In genomic region chr14:96858643-96859042, GRCh38 we compare ENCODE assay signal across 27 cellular contexts.
"Had no signal": no experiment of that assay in that cellular context is flagged by ENCODE, and none has a peak within 500 bp of the region (broad histone marks: within the 10 kb centered on the region; RNA-seq: fewer than 3 reads in every experiment).

No MANE protein-coding gene starts in this region.

- H3K4me1 Mint-ChIP-seq: immature natural killer cell had no signal

- H3K79me2 ChIP-seq: hepatocyte had no signal

- H2AFZ ChIP-seq: hepatocyte had no signal

- H3K36me3 ChIP-seq: colonic mucosa, gastrocnemius medialis, left ventricle myocardium inferior had no signal

- H3K4me3 ChIP-seq: colonic mucosa, esophagus squamous epithelium, gastrocnemius medialis, heart left ventricle, hepatocyte, left ventricle myocardium inferior, lower lobe of right lung, mucosa of descending colon had no signal

- H3K4me2 ChIP-seq: hepatocyte had no signal

- H3K4me3 Mint-ChIP-seq: dendritic cell treated with granulocyte-macrophage colony-stimulating factor and Interleukin-4, amounts not matched to agents 40 ng/mL and 50 ng/mL, for 4 days; effector memory CD8-positive, alpha-beta T cell; endodermal cell; immature natural killer cell; mesothelial cell of epicardium; naive B cell had no signal

- H3K9me3 ChIP-seq: colonic mucosa, esophagus squamous epithelium, gastrocnemius medialis, heart left ventricle, left ventricle myocardium inferior, lower lobe of right lung, mucosa of descending colon had no signal

- DNase-seq: colonic mucosa; cortex of kidney; effector CD8-positive, alpha-beta T cell; effector memory CD8-positive, alpha-beta T cell; endodermal cell; erythroblast; esophagus squamous epithelium; foreskin fibroblast; foreskin melanocyte; gastrocnemius medialis; heart left ventricle; hypothalamus; immature natural killer cell; islet precursor cell; kidney; kidney glomerular epithelial cell; left ventricle myocardium inferior; lower lobe of right lung; mesenchymal stem cell; mucosa of descending colon; naive B cell had no signal

- H3K27me3 ChIP-seq: colonic mucosa, esophagus squamous epithelium, gastrocnemius medialis, heart left ventricle, hepatocyte had no signal

- ATAC-seq: effector memory CD8-positive, alpha-beta T cell; esophagus mucosa; gastrocnemius medialis; heart left ventricle; lower lobe of right lung; mucosa of descending colon had no signal

- H3K9me3 Mint-ChIP-seq: dendritic cell treated with granulocyte-macrophage colony-stimulating factor and Interleukin-4, amounts not matched to agents 40 ng/mL and 50 ng/mL, for 4 days; effector memory CD8-positive, alpha-beta T cell; endodermal cell; immature natural killer cell; mesothelial cell of epicardium; naive B cell had no signal

- H3K27ac ChIP-seq: colonic mucosa, epithelial cell of prostate, esophagus squamous epithelium, gastrocnemius medialis, heart left ventricle, hepatocyte, left ventricle myocardium inferior, lower lobe of right lung had no signal

- FAIRE-seq: endometrium, kidney had no signal

- H3K4me1 ChIP-seq: colonic mucosa, gastrocnemius medialis, heart left ventricle, lower lobe of right lung had no signal

- H3K27ac Mint-ChIP-seq: dendritic cell treated with granulocyte-macrophage colony-stimulating factor and Interleukin-4, amounts not matched to agents 40 ng/mL and 50 ng/mL, for 4 days; endodermal cell; immature natural killer cell; mesothelial cell of epicardium had no signal

- H3K27me3 Mint-ChIP-seq: dendritic cell treated with granulocyte-macrophage colony-stimulating factor and Interleukin-4, amounts not matched to agents 40 ng/mL and 50 ng/mL, for 4 days; effector memory CD8-positive, alpha-beta T cell; naive B cell had no signal
